9 cellular contexts compared by ENCODE assay signal in genomic region chr17:77376795-77377751, GRCh38.
A peak's percentile ranks its signal among the peaks of the same experiment; 100 is the strongest.
DNase-seq lines count a peak whose midpoint lies in the region; ATAC-seq, FAIRE-seq and TF ChIP-seq lines count a peak whose summit lies in the region.
"Had no signal": no experiment of that assay in that cellular context is flagged by ENCODE, and none has a peak within 500 bp of the region (broad histone marks: within the 10 kb centered on the region; RNA-seq: fewer than 3 reads in every experiment).

No MANE protein-coding gene starts in this region.

- peaks cover 76% of the 10 kb centered on the region for H3K4me1 Mint-ChIP-seq in WTC11

- H3K4me1 ChIP-seq in heart left ventricle = peaks cover 20 to 86% (median 81%) of the 10 kb centered on the region in 12 donors

- H3K27me3 Mint-ChIP-seq in WTC11 (ENCODE audit: low read depth) = no peaks in the 10 kb centered on the region

- no peak for FAIRE-seq in urothelium cell line (lab: Jason Lieb, UNC)

- H3K4me3 ChIP-seq in heart left ventricle = peak overlapping the region in 1 of 12 donors; percentile 86
- no peak overlapping the region for H3K4me3 ChIP-seq in skin epidermis

- WGBS in heart left ventricle, 4 donors = 51 to 67% (median 55%) methylated on average over 30 to 33 of the region's 33 CpGs

- ATAC-seq in WTC11 = no peak
- peak; percentile 3 to 17 (median 14) for ATAC-seq in heart left ventricle
- ATAC-seq in HG03108 (IDR thresholded peaks at IDR 0.05; ENCODE audit: unreplicated experiment) = no peak
- ATAC-seq: esophagus mucosa had no signal

- no peak for TF ChIP-seq POLR2A in heart left ventricle (IDR thresholded peaks at IDR 0.05)

- no peaks in the 10 kb centered on the region for H3K9me3 ChIP-seq in KOPT-K1 (ENCODE audit: insufficient read depth, low read length, poor library complexity, severe bottlenecking)
- H3K9me3 ChIP-seq in heart left ventricle = no peaks in the 10 kb centered on the region

- CTCF ChIA-PET in WTC11 (lab: Charles Lee) = interaction anchor here (0.9 to 4.6 kb wide), 3 partner anchors 43 to 310 kb away, joined by 3 to 45 read pairs (median 8); no protein-coding TSS in a partner anchor

- H3K27me3 ChIP-seq in heart left ventricle = no peaks in the 10 kb centered on the region

- no peak overlapping the region for H3K4me3 Mint-ChIP-seq in WTC11

- no peaks in the 10 kb centered on the region for H3K36me3 Mint-ChIP-seq in WTC11

- peak overlapping the region; percentile 77 for H3K27ac Mint-ChIP-seq in WTC11

- TF ChIP-seq CTCF in WTC11 (IDR thresholded peaks at IDR 0.05) (no peak), heart left ventricle (IDR thresholded peaks at IDR 0.05) (no peak)

- DNase-seq in WTC11 (ENCODE audit: low spot score) = no peak
- peak in 2 of 5 donors; percentile 63 to 70 for DNase-seq in heart left ventricle
- DNase-seq in urothelium cell line (ENCODE audit: low spot score) = no peak
- DNase-seq in SIG-M5 treated with dmso at 0.1 percent for 504 hours (lab: John Stamatoyannopoulos, UW; ENCODE audit: unreplicated experiment) = no peak
- no peak for DNase-seq in KG1 (lab: John Stamatoyannopoulos, UW)

- no peaks in the 10 kb centered on the region for H3K9me3 Mint-ChIP-seq in WTC11

- H3K27ac ChIP-seq in KOPT-K1 (ENCODE audit: low read depth, low read length, poor library complexity, severe bottlenecking) = peak overlapping the region; percentile 4
- peak overlapping the region in 11 of 12 donors; percentile 61 to 96 (median 94) for H3K27ac ChIP-seq in heart left ventricle
- H3K27ac ChIP-seq in skin epidermis = peak overlapping the region in 12 of 21 experiments; percentile 6 to 98 (median 56)

- POLR2A ChIA-PET in WTC11 (lab: Charles Lee) = no interaction called here

- intact Hi-C loops in heart left ventricle (cut with DNase I) = loop anchor here in 5 of 10 donors (2.0 to 10.0 kb wide), 2 partner anchors 28 to 48 kb away; no protein-coding TSS in a partner anchor

- no peaks in the 10 kb centered on the region for H3K36me3 ChIP-seq in KOPT-K1 (ENCODE audit: insufficient read depth, low read length)
- no peaks in the 10 kb centered on the region for H3K36me3 ChIP-seq in heart left ventricle

TF ChIP-seq in WTC11, 78 proteins besides CTCF, POLR2A, EP300 and RAD21:
- TF ChIP-seq ATF2 (CRISPR knock-in tag; IDR thresholded peaks at IDR 0.05; ENCODE audit: borderline replicate concordance, low read depth) = no peak
- TF ChIP-seq GABPB1 (CRISPR knock-in tag; IDR thresholded peaks at IDR 0.05) = peak; percentile 56

Comparison
In these comparisons a context has a peak if more than half of its experiments do, and no peak if none do; other contexts are left out.
1. H3K27ac ChIP-seq: peak in every context shown above with its lines; median percentile 94 in heart left ventricle; 56 in skin epidermis; 4 in KOPT-K1.
2. ATAC-seq: peak in heart left ventricle (4 of 4); none in WTC11 (single experiment) and HG03108 (single experiment).